Comparison of ENCODE assay signal across 17 cellular contexts in genomic region chr14:22107734-22108133, GRCh38.
DNase-seq lines count a peak whose midpoint lies in the region; ATAC-seq and TF ChIP-seq lines count a peak whose summit lies in the region.
"Had no signal": no experiment of that assay in that cellular context is flagged by ENCODE, and none has a peak within 500 bp of the region (broad histone marks: within the 10 kb centered on the region; RNA-seq: fewer than 3 reads in every experiment).

No MANE protein-coding gene starts in this region.

- H3K27ac Mint-ChIP-seq in T-helper 1 cell treated with Interleukin-12 subunit alpha and Interleukin-12 subunit beta and Interleukin-4 antibody, amounts not matched to agents 30 μg/mL and 1 μg/mL, for 36 hours, result peak overlapping the region; percentile 47
- peak overlapping the region; percentile 31 for H3K27ac Mint-ChIP-seq in stimulated activated naive CD8-positive, alpha-beta T cell treated with anti-CD3 and anti-CD28 coated beads, Interleukin-15, Interleukin-2, amounts not matched to agents 100 ng/mL and 50 ng/mL, for 24 hours
- H3K27ac Mint-ChIP-seq in activated naive CD8-positive, alpha-beta T cell treated with anti-CD3 and anti-CD28 coated beads, Interleukin-2, amount 50 U/mL, for 24 hours, result peak overlapping the region; percentile 69

- no peak for ATAC-seq in stimulated activated naive CD8-positive, alpha-beta T cell treated with anti-CD3 and anti-CD28 coated beads, Interleukin-15, Interleukin-2, amounts not matched to agents 100 U/mL and 50 U/mL, for 24 hours
- no peak for ATAC-seq in activated naive CD8-positive, alpha-beta T cell treated with anti-CD3 and anti-CD28 coated beads, Interleukin-2, amount 50 U/mL, for 24 hours
- no peak for ATAC-seq in lower lobe of right lung
- no peak for ATAC-seq in Right ventricle myocardium superior (ENCODE audit: poor library complexity)

- H3K36me3 Mint-ChIP-seq in T-helper 1 cell treated with Interleukin-12 subunit alpha and Interleukin-12 subunit beta and Interleukin-4 antibody, amounts not matched to agents 30 μg/mL and 1 μg/mL, for 36 hours (ENCODE audit: low read depth), result no peaks in the 10 kb centered on the region
- no peaks in the 10 kb centered on the region for H3K36me3 Mint-ChIP-seq in stimulated activated naive CD8-positive, alpha-beta T cell treated with anti-CD3 and anti-CD28 coated beads, Interleukin-15, Interleukin-2, amounts not matched to agents 100 ng/mL and 50 ng/mL, for 24 hours (ENCODE audit: low read depth)
- H3K36me3 Mint-ChIP-seq in activated naive CD8-positive, alpha-beta T cell treated with anti-CD3 and anti-CD28 coated beads, Interleukin-2, amount 50 U/mL, for 24 hours (ENCODE audit: low read depth), result no peaks in the 10 kb centered on the region

- H3K27me3 ChIP-seq in BE2C (no peaks in the 10 kb centered on the region), lower lobe of right lung (ENCODE audit: low read depth) (no peaks in the 10 kb centered on the region)
- H3K27me3 ChIP-seq: BLaER1 had no signal

- no peaks in the 10 kb centered on the region for H3K4me1 ChIP-seq in BE2C
- no peaks in the 10 kb centered on the region for H3K4me1 ChIP-seq in lower lobe of right lung
- H3K4me1 ChIP-seq: BLaER1 had no signal

- no peaks in the 10 kb centered on the region for H3K27me3 Mint-ChIP-seq in T-helper 1 cell treated with Interleukin-12 subunit alpha and Interleukin-12 subunit beta and Interleukin-4 antibody, amounts not matched to agents 30 μg/mL and 1 μg/mL, for 36 hours (ENCODE audit: low read depth)
- peaks cover 4% of the 10 kb centered on the region for H3K27me3 Mint-ChIP-seq in stimulated activated naive CD8-positive, alpha-beta T cell treated with anti-CD3 and anti-CD28 coated beads, Interleukin-15, Interleukin-2, amounts not matched to agents 100 ng/mL and 50 ng/mL, for 24 hours
- no peaks in the 10 kb centered on the region for H3K27me3 Mint-ChIP-seq in activated naive CD8-positive, alpha-beta T cell treated with anti-CD3 and anti-CD28 coated beads, Interleukin-2, amount 50 U/mL, for 24 hours

- peaks cover 21% of the 10 kb centered on the region for H3K4me1 Mint-ChIP-seq in T-helper 1 cell treated with Interleukin-12 subunit alpha and Interleukin-12 subunit beta and Interleukin-4 antibody, amounts not matched to agents 30 μg/mL and 1 μg/mL, for 36 hours (ENCODE audit: low read depth)
- H3K4me1 Mint-ChIP-seq in stimulated activated naive CD8-positive, alpha-beta T cell treated with anti-CD3 and anti-CD28 coated beads, Interleukin-15, Interleukin-2, amounts not matched to agents 100 ng/mL and 50 ng/mL, for 24 hours (ENCODE audit: low read depth), result peaks cover 11% of the 10 kb centered on the region
- peaks cover 18% of the 10 kb centered on the region for H3K4me1 Mint-ChIP-seq in activated naive CD8-positive, alpha-beta T cell treated with anti-CD3 and anti-CD28 coated beads, Interleukin-2, amount 50 U/mL, for 24 hours

- no peaks in the 10 kb centered on the region for H3K36me3 ChIP-seq in BE2C
- no peaks in the 10 kb centered on the region for H3K36me3 ChIP-seq in lower lobe of right lung
- H3K36me3 ChIP-seq: BLaER1 had no signal

- intact Hi-C loops in lower lobe of right lung (cut with DNase I), result no loop called here
- intact Hi-C loops in Right ventricle myocardium superior (cut with DNase I), result no loop called here

- TF ChIP-seq CTCF in BE2C (IDR thresholded peaks at IDR 0.05; ENCODE audit: low read depth, low read length), result no peak
- TF ChIP-seq CTCF in lower lobe of right lung (IDR thresholded peaks at IDR 0.05), result no peak

- peak overlapping the region; percentile 7 for H3K4me3 Mint-ChIP-seq in T-helper 1 cell treated with Interleukin-12 subunit alpha and Interleukin-12 subunit beta and Interleukin-4 antibody, amounts not matched to agents 30 μg/mL and 1 μg/mL, for 36 hours
- no peak overlapping the region for H3K4me3 Mint-ChIP-seq in stimulated activated naive CD8-positive, alpha-beta T cell treated with anti-CD3 and anti-CD28 coated beads, Interleukin-15, Interleukin-2, amounts not matched to agents 100 ng/mL and 50 ng/mL, for 24 hours
- peak overlapping the region; percentile 32 for H3K4me3 Mint-ChIP-seq in activated naive CD8-positive, alpha-beta T cell treated with anti-CD3 and anti-CD28 coated beads, Interleukin-2, amount 50 U/mL, for 24 hours

- H3K4me3 ChIP-seq in BE2C (ENCODE audit: low read depth, low read length) (no peak overlapping the region), lower lobe of right lung (no peak overlapping the region)
- H3K4me3 ChIP-seq: BLaER1 had no signal

- no peaks in the 10 kb centered on the region for H3K9me3 Mint-ChIP-seq in T-helper 1 cell treated with Interleukin-12 subunit alpha and Interleukin-12 subunit beta and Interleukin-4 antibody, amounts not matched to agents 30 μg/mL and 1 μg/mL, for 36 hours
- H3K9me3 Mint-ChIP-seq in stimulated activated naive CD8-positive, alpha-beta T cell treated with anti-CD3 and anti-CD28 coated beads, Interleukin-15, Interleukin-2, amounts not matched to agents 100 ng/mL and 50 ng/mL, for 24 hours, result no peaks in the 10 kb centered on the region
- no peaks in the 10 kb centered on the region for H3K9me3 Mint-ChIP-seq in activated naive CD8-positive, alpha-beta T cell treated with anti-CD3 and anti-CD28 coated beads, Interleukin-2, amount 50 U/mL, for 24 hours

- H3K9me3 ChIP-seq in BE2C, result no peaks in the 10 kb centered on the region
- H3K9me3 ChIP-seq in lower lobe of right lung, result no peaks in the 10 kb centered on the region
- H3K9me3 ChIP-seq: BLaER1 had no signal

- DNase-seq in T-helper 1 cell, result no peak
- no peak for DNase-seq in stimulated activated naive CD8-positive, alpha-beta T cell treated with anti-CD3 and anti-CD28 coated beads, Interleukin-15, Interleukin-2, amounts not matched to agents 100 U/mL and 50 U/mL, for 24 hours
- no peak for DNase-seq in activated naive CD8-positive, alpha-beta T cell treated with anti-CD3 and anti-CD28 coated beads, Interleukin-2, amount 50 U/mL, for 24 hours
- DNase-seq in BE2C, result no peak
- DNase-seq in lower lobe of right lung, result no peak
- no peak for DNase-seq in Right ventricle myocardium superior
- DNase-seq: DMS153, KBM-7, NCI-H1092, NCI-H1694 treated with DMSO at 0.1 percent for 48 hours, NCI-H446, NCI-H748 treated with DMSO at 0.1 percent for 48 hours, PC-3 had no signal

- no peak overlapping the region for H3K27ac ChIP-seq in lower lobe of right lung
- H3K27ac ChIP-seq: 22Rv1, BLaER1 had no signal
